8 cellular contexts compared by ENCODE assay signal in genomic region chr4:85084371-85085170, GRCh38.
DNase-seq lines count a peak whose midpoint lies in the region; ATAC-seq, FAIRE-seq and TF ChIP-seq lines count a peak whose summit lies in the region.

No MANE protein-coding gene starts in this region.

- TF ChIP-seq POLR2A in GM12891 (IDR thresholded peaks at IDR 0.05; ENCODE audit: low read depth, low read length) = no peak

- no peaks in the 10 kb centered on the region for H3K9me3 ChIP-seq in SK-N-SH
- H3K9me3 ChIP-seq in neutrophil = no peaks in the 10 kb centered on the region

- POLR2A ChIA-PET in SK-N-SH (lab: Yijun Ruan, JAX) = interaction anchor here (0.6 kb wide), 1 partner anchor 225 kb away, joined by 3 read pairs; no protein-coding TSS in a partner anchor

- TF ChIP-seq CTCF in AG09319 (IDR thresholded peaks at IDR 0.05; ENCODE audit: low read depth, low read length) = peak; percentile 68
- TF ChIP-seq CTCF in SK-N-SH (IDR thresholded peaks at IDR 0.05) = peak; percentile 82
- peak; percentile 76 for TF ChIP-seq CTCF in fibroblast of mammary gland (conservative IDR thresholded peaks at IDR 0.05; ENCODE audit: control insufficient read depth, insufficient read depth, low read depth, low read length)
- peak; percentile 44 for TF ChIP-seq CTCF in neutrophil (IDR thresholded peaks at IDR 0.05)

- no peak overlapping the region for H2AFZ ChIP-seq in SK-N-SH (ENCODE audit: low read depth)

- ATAC-seq in HG02623 (IDR thresholded peaks at IDR 0.05; ENCODE audit: unreplicated experiment) = peak; percentile 93

- H3K4me3 ChIP-seq in SK-N-SH (ENCODE audit: low read depth in 2 of 2, low read length in 1 of 2) (no peak overlapping the region), fibroblast of mammary gland (ENCODE audit: control insufficient read depth, low read depth, low read length) (no peak overlapping the region), neutrophil (ENCODE audit: low read depth in 1 of 2, low read length in 1 of 2) (no peak overlapping the region)

- H4K20me1 ChIP-seq in SK-N-SH (ENCODE audit: insufficient read depth) = no peaks in the 10 kb centered on the region

- no peaks in the 10 kb centered on the region for H3F3A ChIP-seq in SK-N-SH (replicated peaks; ENCODE audit: insufficient read depth)

- 19% methylated on average over 3 of the region's 3 CpGs for WGBS in SK-N-SH (ENCODE audit: low lambda C conversion rate)

- no peaks in the 10 kb centered on the region for H3K9me2 ChIP-seq in SK-N-SH

- peak; percentile 91 for FAIRE-seq in GM12891 (lab: Jason Lieb, UNC)

- DNase-seq in AG09319 (ENCODE audit: extremely low read depth, low read depth) = peak; percentile 49
- DNase-seq in GM12891 (ENCODE audit: insufficient read length, low spot score) = peak; percentile 0
- DNase-seq in NCI-H1092 (lab: John Stamatoyannopoulos, UW) = peak; percentile 63
- DNase-seq in SK-N-SH = peak; percentile 20
- DNase-seq in fibroblast of mammary gland (ENCODE audit: low read depth) = peak; percentile 84
- no peak for DNase-seq in epidermal melanocyte (ENCODE audit: insufficient read length, low spot score)

- H3K27ac ChIP-seq in SK-N-SH (ENCODE audit: low read depth in 2 of 2, low read length in 1 of 2) (no peak overlapping the region), neutrophil (no peak overlapping the region)

- H3K36me3 ChIP-seq in SK-N-SH (replicated peaks in 1 of 2; ENCODE audit: control insufficient read depth in 1 of 2, insufficient read depth in 2 of 2, low read length in 1 of 2) (no peaks in the 10 kb centered on the region), neutrophil (no peaks in the 10 kb centered on the region)

- TF ChIP-seq RAD21 in SK-N-SH (IDR thresholded peaks at IDR 0.05; ENCODE audit: low read length) = peak; percentile 78

- H3K27me3 ChIP-seq in SK-N-SH (ENCODE audit: insufficient read depth) (no peaks in the 10 kb centered on the region), neutrophil (no peaks in the 10 kb centered on the region)

- no peak for TF ChIP-seq EP300 in SK-N-SH (IDR thresholded peaks at IDR 0.05; ENCODE audit: borderline replicate concordance in 1 of 2, low read depth in 1 of 2, low read length in 1 of 2)

- H3K4me1 ChIP-seq in SK-N-SH (ENCODE audit: control insufficient read depth in 1 of 2, insufficient read depth in 2 of 2, low read depth in 1 of 2, low read length in 1 of 2) (no peaks in the 10 kb centered on the region), neutrophil (ENCODE audit: control insufficient read depth in 1 of 2, insufficient read depth in 1 of 2, low read depth in 1 of 2, low read length in 1 of 2) (no peaks in the 10 kb centered on the region)

- H3K4me2 ChIP-seq in SK-N-SH = no peak overlapping the region

- CTCF ChIA-PET in SK-N-SH (lab: Yijun Ruan, JAX) = interaction anchor here (0.6 to 3.9 kb wide), 38 partner anchors 9 to 960 kb away, joined by 3 to 36 read pairs (median 4); no protein-coding TSS in a partner anchor

- H3K9ac ChIP-seq in SK-N-SH = no peak overlapping the region

- no peaks in the 10 kb centered on the region for H3K79me2 ChIP-seq in SK-N-SH (ENCODE audit: insufficient read depth)

TF ChIP-seq in GM12891, 5 proteins besides CTCF, POLR2A, EP300 and RAD21:
- TF ChIP-seq PAX5 (IDR thresholded peaks at IDR 0.05; ENCODE audit: insufficient read depth, low read length, severe bottlenecking) = no peak
- TF ChIP-seq POU2F2 (IDR thresholded peaks at IDR 0.05; ENCODE audit: low read depth, low read length) = no peak
- TF ChIP-seq SPI1 (IDR thresholded peaks at IDR 0.05; ENCODE audit: low read depth, low read length) = no peak
- no peak for TF ChIP-seq POLR2AphosphoS5 (IDR thresholded peaks at IDR 0.05; ENCODE audit: low read depth, low read length)
- no peak for TF ChIP-seq TAF1 (IDR thresholded peaks at IDR 0.05; ENCODE audit: low read depth, low read length)
TF ChIP-seq in GM12891: peak in this region for 0.

TF ChIP-seq in SK-N-SH, 30 proteins besides CTCF, POLR2A, EP300 and RAD21:
- TF ChIP-seq MAX (IDR thresholded peaks at IDR 0.05; ENCODE audit: low read depth) (no peak), SMC3 (IDR thresholded peaks at IDR 0.05; ENCODE audit: low read depth, low read length) (peak; percentile 53)
